Comparison of ENCODE assay signal across 17 cellular contexts in genomic region chr13:40024578-40024952, GRCh38.
"Had no signal": no experiment of that assay in that cellular context is flagged by ENCODE, and none has a peak within 500 bp of the region (broad histone marks: within the 10 kb centered on the region; RNA-seq: fewer than 3 reads in every experiment).

No MANE protein-coding gene starts in this region.

- H3K9me3 ChIP-seq: esophagus squamous epithelium, mucosa of descending colon, prostate gland, right lobe of liver, tibial artery, vagina had no signal

- DNase-seq: activated CD8-positive, alpha-beta memory T cell treated with anti-CD3 and anti-CD28 coated beads, Interleukin-2, amount 10 ng/mL, durations not matched to agents 7 days and 5 days; activated naive CD8-positive, alpha-beta T cell treated with anti-CD3 and anti-CD28 coated beads, Interleukin-2, amount 10 ng/mL, durations not matched to agents 7 days and 5 days; esophagus squamous epithelium; foreskin melanocyte; head of caudate nucleus; left colon; mucosa of descending colon; natural killer cell; right lobe of liver; SIG-M5; stimulated activated CD4-positive, alpha-beta T cell treated with anti-CD3 and anti-CD28 coated beads, Interleukin-12 subunit alpha, Interleukin-12 subunit beta, amount 100 ng/mL, for 4 hours; stimulated activated CD4-positive, alpha-beta T cell treated with anti-CD3 and anti-CD28 coated beads, Interleukin-4, amount 100 ng/mL, for 4 hours; tibial artery had no signal

- H3K4me3 Mint-ChIP-seq: activated CD8-positive, alpha-beta memory T cell treated with anti-CD3 and anti-CD28 coated beads, Interleukin-2, amount 10 ng/mL, durations not matched to agents 7 days and 5 days; activated naive CD8-positive, alpha-beta T cell treated with anti-CD3 and anti-CD28 coated beads, Interleukin-2, amount 10 ng/mL, durations not matched to agents 7 days and 5 days; natural killer cell had no signal

- H3K9me3 Mint-ChIP-seq: natural killer cell had no signal

- H3K27ac ChIP-seq: cardiac muscle cell, esophagus squamous epithelium, prostate gland, right lobe of liver, tibial artery, vagina had no signal

- H3K36me3 Mint-ChIP-seq: natural killer cell had no signal

- H3K27ac Mint-ChIP-seq: activated CD8-positive, alpha-beta memory T cell treated with anti-CD3 and anti-CD28 coated beads, Interleukin-2, amount 10 ng/mL, durations not matched to agents 7 days and 5 days; activated naive CD8-positive, alpha-beta T cell treated with anti-CD3 and anti-CD28 coated beads, Interleukin-2, amount 10 ng/mL, durations not matched to agents 7 days and 5 days; natural killer cell had no signal

- H3K4me3 ChIP-seq: cardiac muscle cell, esophagus squamous epithelium, mucosa of descending colon, prostate gland, right lobe of liver, tibial artery, vagina had no signal

- H3K36me3 ChIP-seq: cardiac muscle cell, esophagus squamous epithelium, prostate gland, right lobe of liver, tibial artery, vagina had no signal

- ATAC-seq: activated CD4-positive, CD25-positive, alpha-beta regulatory T cell treated with anti-CD3 and anti-CD28 coated beads, Interleukin-2, amount 50 U/mL, for 24 hours; activated CD8-positive, alpha-beta memory T cell treated with anti-CD3 and anti-CD28 coated beads, Interleukin-2, amount 10 ng/mL, durations not matched to agents 7 days and 5 days; left colon; mucosa of descending colon; natural killer cell; right lobe of liver had no signal

- H3K4me1 ChIP-seq: esophagus squamous epithelium, prostate gland, right lobe of liver, tibial artery, vagina had no signal

- H3K27me3 ChIP-seq: cardiac muscle cell, esophagus squamous epithelium, right lobe of liver, tibial artery, vagina had no signal
